17 cellular contexts compared by ENCODE assay signal in genomic region chrX:35076061-35076460, GRCh38.
DNase-seq lines count a peak whose midpoint lies in the region; ATAC-seq, FAIRE-seq and TF ChIP-seq lines count a peak whose summit lies in the region.
"Had no signal": no experiment of that assay in that cellular context is flagged by ENCODE, and none has a peak within 500 bp of the region (broad histone marks: within the 10 kb centered on the region; RNA-seq: fewer than 3 reads in every experiment).

No MANE protein-coding gene starts in this region.

- DNase-seq in ACHN (peak; percentile 0), HT-29 (ENCODE audit: low spot score) (peak; percentile 6), brain microvascular endothelial cell (no peak), iPS DF 19.7 (ENCODE audit: low read depth, low spot score) (peak; percentile 3), GM19239 (ENCODE audit: insufficient read length, low spot score) (no peak), LoVo (ENCODE audit: low spot score) (no peak)
- DNase-seq: BE2C; CD4-positive, alpha-beta memory T cell; HCEC 1CT; KBM-7; MM.1S; NCI-H1417; NCI-H1930; NCI-H524 treated with DMSO at 0.1 percent for 48 hours; OCI-M1 had no signal

- no peak overlapping the region for H3K4me3 ChIP-seq in brain microvascular endothelial cell (ENCODE audit: low read depth, low read length)

- TF ChIP-seq CTCF in brain microvascular endothelial cell (IDR thresholded peaks at IDR 0.05; ENCODE audit: low read depth, low read length, missing control alignments): peak; percentile 21

- no peaks in the 10 kb centered on the region for H3K36me3 ChIP-seq in brain microvascular endothelial cell (replicated peaks)
- H3K36me3 ChIP-seq: BE2C had no signal

- FAIRE-seq in GM19239 (lab: Jason Lieb, UNC): no peak

- in situ Hi-C loops in ACHN (cut with HindIII; ENCODE audit: low pct_ligation_motif_present, low pct_unique_long_range_greater_than_20kb, low sequenced_read_pairs) (no loop called here), brain microvascular endothelial cell (cut with HindIII; ENCODE audit: low pct_ligation_motif_present, low sequenced_read_pairs) (no loop called here)

- no peak for ATAC-seq in GM18909 (IDR thresholded peaks at IDR 0.05; ENCODE audit: poor library complexity, unreplicated experiment)

- H3K27ac ChIP-seq in brain microvascular endothelial cell: no peak overlapping the region
- H3K27ac ChIP-seq: RWPE1 had no signal

- no peaks in the 10 kb centered on the region for H3K27me3 ChIP-seq in brain microvascular endothelial cell (replicated peaks)
- H3K27me3 ChIP-seq: BE2C had no signal

Comparison
In these comparisons a context has a peak if more than half of its experiments do, and no peak if none do; other contexts are left out.
1. DNase-seq: peak in ACHN (single experiment), HT-29 (single experiment) and iPS DF 19.7 (single experiment); none in brain microvascular endothelial cell (single experiment), GM19239 (single experiment) and LoVo (single experiment).